1 cellular context compared by ENCODE assay signal in the genomic region with DNA sequence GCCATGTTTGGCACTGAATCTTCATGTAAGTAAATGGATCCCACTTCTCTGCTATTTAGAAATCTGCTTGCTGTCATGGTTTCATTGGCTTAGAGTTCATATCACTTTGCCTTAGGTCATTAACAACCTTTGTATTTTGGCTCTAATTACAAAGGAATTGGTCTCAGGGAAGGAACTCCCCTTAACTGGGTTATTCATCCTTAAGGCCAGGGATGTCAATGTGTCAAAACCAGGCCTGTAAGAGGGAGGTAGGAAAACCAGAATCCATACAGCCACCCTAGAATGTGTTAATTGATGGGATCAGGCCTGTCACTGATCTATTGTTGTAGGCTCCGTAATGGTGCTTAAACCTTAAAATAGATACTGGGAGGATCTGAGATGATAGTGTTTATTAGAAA.
TF ChIP-seq lines count a peak whose summit lies in the region.

No MANE protein-coding gene starts in this region.

TF ChIP-seq in HEK293, 187 proteins besides CTCF, POLR2A, EP300 and RAD21 (continued from another document):
- TF ChIP-seq, protein P1, sequence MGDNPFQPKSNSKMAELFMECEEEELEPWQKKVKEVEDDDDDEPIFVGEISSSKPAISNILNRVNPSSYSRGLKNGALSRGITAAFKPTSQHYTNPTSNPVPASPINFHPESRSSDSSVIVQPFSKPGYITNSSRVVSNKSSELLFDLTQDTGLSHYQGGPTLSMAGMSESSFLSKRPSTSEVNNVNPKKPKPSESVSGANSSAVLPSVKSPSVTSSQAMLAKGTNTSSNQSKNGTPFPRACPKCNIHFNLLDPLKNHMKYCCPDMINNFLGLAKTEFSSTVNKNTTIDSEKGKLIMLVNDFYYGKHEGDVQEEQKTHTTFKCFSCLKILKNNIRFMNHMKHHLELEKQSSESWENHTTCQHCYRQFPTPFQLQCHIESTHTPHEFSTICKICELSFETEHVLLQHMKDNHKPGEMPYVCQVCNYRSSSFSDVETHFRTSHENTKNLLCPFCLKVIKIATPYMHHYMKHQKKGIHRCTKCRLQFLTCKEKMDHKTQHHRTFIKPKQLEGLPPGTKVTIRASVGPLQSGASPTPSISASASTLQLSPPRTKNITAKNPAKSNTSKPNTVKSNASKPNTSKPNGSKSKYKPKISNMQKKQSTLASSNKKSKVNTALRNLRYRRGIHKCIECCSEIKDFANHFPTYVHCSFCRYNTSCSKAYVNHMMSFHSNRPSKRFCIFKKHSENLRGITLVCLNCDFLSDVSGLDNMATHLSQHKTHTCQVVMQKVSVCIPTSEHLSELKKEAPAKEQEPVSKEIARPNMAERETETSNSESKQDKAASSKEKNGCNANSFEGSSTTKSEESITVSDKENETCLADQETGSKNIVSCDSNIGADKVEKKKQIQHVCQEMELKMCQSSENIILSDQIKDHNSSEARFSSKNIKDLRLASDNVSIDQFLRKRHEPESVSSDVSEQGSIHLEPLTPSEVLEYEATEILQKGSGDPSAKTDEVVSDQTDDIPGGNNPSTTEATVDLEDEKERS (tag by site-specific recombination; IDR thresholded peaks at IDR 0.05), result no peak
TF ChIP-seq in HEK293: peak in this region for 0.
